In genomic region chr2:150610670-150611279, GRCh38 we compare ENCODE assay signal across 8 cellular contexts.
DNase-seq lines count a peak whose midpoint lies in the region; ATAC-seq, FAIRE-seq and TF ChIP-seq lines count a peak whose summit lies in the region.

No MANE protein-coding gene starts in this region.

- H3K27me3 Mint-ChIP-seq in mesothelial cell of epicardium (ENCODE audit: low read depth) = peaks cover 5% of the 10 kb centered on the region

- H3K36me3 ChIP-seq in GM12878 (ENCODE audit: control insufficient read depth in 2 of 2, insufficient read depth in 2 of 2, low read length in 1 of 2) = no peaks in the 10 kb centered on the region

- no peak overlapping the region for H3K4me2 ChIP-seq in GM12878 (ENCODE audit: control insufficient read depth, insufficient read depth)

- FAIRE-seq in GM12878 (lab: Jason Lieb, UNC) = no peak

- WGBS in GM12878 (ENCODE audit: insufficient coverage, insufficient replicate concordance, low lambda C conversion rate, missing lambda C conversion rate) = 32% methylated on average over 6 of the region's 6 CpGs

- TF ChIP-seq EP300 in GM12878 (IDR thresholded peaks at IDR 0.05; ENCODE audit: borderline replicate concordance in 1 of 2, control insufficient read depth in 1 of 2, low read depth in 2 of 2, low read length in 2 of 2) = no peak

- intact Hi-C loops in Right ventricle myocardium superior (cut with DNase I) (loop anchor here (5.0 kb wide), 2 partner anchors 188 to 1013 kb away; no protein-coding TSS in a partner anchor), Right ventricle myocardium inferior (cut with DNase I) (loop anchor here (1.0 to 10.0 kb wide), 4 partner anchors 124 to 1013 kb away; partner anchors contain the start of gene RND3), GM12878 (cut with micrococcal nuclease; ENCODE audit: unreplicated experiment) (loop anchor here (2.0 kb wide), 2 partner anchors 124 to 1014 kb away; partner anchors contain the start of gene RND3)

- no peaks in the 10 kb centered on the region for H3K9me3 Mint-ChIP-seq in mesothelial cell of epicardium

- SMC1A ChIA-PET in GM12878 (lab: Charles Lee; ENCODE audit: uncharacterized antibody, unreplicated experiment) = interaction anchor here (0.5 to 4.1 kb wide), 20 partner anchors 10 to 207 kb away, joined by 3 to 21 read pairs (median 4); no protein-coding TSS in a partner anchor

- no peak overlapping the region for H3K4me3 ChIP-seq in GM12878

- RAD21 ChIA-PET in GM12878 (lab: Charles Lee; ENCODE audit: unreplicated experiment) = interaction anchor here (0.6 to 3.1 kb wide), 10 partner anchors 10 to 1012 kb away, joined by 3 to 25 read pairs (median 6); no protein-coding TSS in a partner anchor

- no peak overlapping the region for H3K27ac Mint-ChIP-seq in mesothelial cell of epicardium

- peak; percentile 56 for ATAC-seq in Right ventricle myocardium superior (ENCODE audit: poor library complexity)
- no peak for ATAC-seq in Right ventricle myocardium inferior
- peak; percentile 85 for ATAC-seq in GM12878
- no peak for ATAC-seq in HG03097 (IDR thresholded peaks at IDR 0.05; ENCODE audit: low FRiP score, unreplicated experiment)
- ATAC-seq in GM21737 (IDR thresholded peaks at IDR 0.05; ENCODE audit: unreplicated experiment) = no peak

- no peaks in the 10 kb centered on the region; a peak in 1 of 4 replicates for H3K27me3 ChIP-seq in GM12878 (replicated peaks in 1 of 2; ENCODE audit: control insufficient read depth in 2 of 2, insufficient read depth in 2 of 2, low read length in 1 of 2)

- DNase-seq in Right ventricle myocardium superior = no peak
- DNase-seq in Right ventricle myocardium inferior (ENCODE audit: missing footprints) = no peak
- peak; percentile 43 for DNase-seq in HuH-7.5 (ENCODE audit: low spot score)
- no peak for DNase-seq in GM12878 (ENCODE audit: low read depth, low spot score)
- DNase-seq in mesothelial cell of epicardium (ENCODE audit: low spot score in 2 of 2, unreplicated experiment in 2 of 2) = no peak
- DNase-seq in activated gamma-delta T cell (lab: John Stamatoyannopoulos, UW) = no peak

- peaks cover 32% of the 10 kb centered on the region for H3K4me1 Mint-ChIP-seq in mesothelial cell of epicardium

- POLR2A ChIA-PET in GM12878 (lab: Charles Lee) = no interaction called here

- peak; percentile 55 for TF ChIP-seq RAD21 in GM12878 (IDR thresholded peaks at IDR 0.05; ENCODE audit: insufficient read depth, low read depth, low read length)

- H3K27ac ChIP-seq in GM12878 (ENCODE audit: control insufficient read depth, insufficient read depth) = no peak overlapping the region

- CTCF ChIA-PET in GM12878 (lab: Yijun Ruan, JAX) = interaction anchor here (0.8 to 3.2 kb wide), 21 partner anchors 10 to 1025 kb away, joined by 3 to 31 read pairs (median 3); no protein-coding TSS in a partner anchor

- TF ChIP-seq CTCF in GM12878 (IDR thresholded peaks at IDR 0.05 in 2 of 3, conservative IDR thresholded peaks at IDR 0.05 in 1 of 3; ENCODE audit: control insufficient read depth in 2 of 3, extremely low read depth in 1 of 3, insufficient read depth in 1 of 3, low read depth in 3 of 3, low read length in 3 of 3) (peak; percentile 30 to 52 (median 46); a peak in 4 of 6 replicates), mesothelial cell of epicardium (IDR thresholded peaks at IDR 0.05; ENCODE audit: unreplicated experiment) (peak; percentile 60)

- TF ChIP-seq POLR2A in GM12878 (IDR thresholded peaks at IDR 0.05; ENCODE audit: low read depth, low read length) = no peak

- no peaks in the 10 kb centered on the region for H3K36me3 Mint-ChIP-seq in mesothelial cell of epicardium

- no peak overlapping the region for H3K4me3 Mint-ChIP-seq in mesothelial cell of epicardium

- H3K9me3 ChIP-seq in GM12878 (replicated peaks; ENCODE audit: control insufficient read depth, insufficient read depth, low read length) = no peaks in the 10 kb centered on the region

- in situ Hi-C loops in GM12878 (cut with MboI) = loop anchor here (10.0 kb wide), 1 partner anchor 1016 kb away; no protein-coding TSS in a partner anchor

- H3K9ac ChIP-seq in GM12878 (ENCODE audit: control insufficient read depth, insufficient read depth, low read length) = no peak overlapping the region

- no peak overlapping the region for H2AFZ ChIP-seq in GM12878 (ENCODE audit: control insufficient read depth, low read depth, low read length)

- no peaks in the 10 kb centered on the region for H3K4me1 ChIP-seq in GM12878 (ENCODE audit: control insufficient read depth, insufficient read depth, low read length)

- no TSS peak for BruUV-seq in GM12878 (replicated peaks; lab: Mats Ljungman, UMichigan)

- H3K79me2 ChIP-seq in GM12878 (ENCODE audit: control insufficient read depth, insufficient read depth, low read length) = no peaks in the 10 kb centered on the region

- no peaks in the 10 kb centered on the region for H4K20me1 ChIP-seq in GM12878 (ENCODE audit: control insufficient read depth, insufficient read depth)

TF ChIP-seq in GM12878, 131 proteins besides CTCF, POLR2A, EP300 and RAD21 (continues in another document):
- no peak for TF ChIP-seq SIX5 (IDR thresholded peaks at IDR 0.05; ENCODE audit: low read depth, low read length, severe bottlenecking)
- TF ChIP-seq IKZF1 (conservative IDR thresholded peaks at IDR 0.05) = 0 out of 2 replicates have a peak, but pooled peaks have one; percentile 19
- no peak for TF ChIP-seq FOXM1 (IDR thresholded peaks at IDR 0.05; ENCODE audit: low read depth, low read length)
- TF ChIP-seq RBBP5 (conservative IDR thresholded peaks at IDR 0.05) = no peak
- TF ChIP-seq MAX (IDR thresholded peaks at IDR 0.05; ENCODE audit: low read depth, low read length) = no peak
- no peak for TF ChIP-seq YBX1 (IDR thresholded peaks at IDR 0.05)
- no peak for TF ChIP-seq HDGF (IDR thresholded peaks at IDR 0.05)
- no peak for TF ChIP-seq CHD2 (IDR thresholded peaks at IDR 0.05; ENCODE audit: borderline replicate concordance, low read depth, low read length)
- no peak for TF ChIP-seq CREB1 (IDR thresholded peaks at IDR 0.05; ENCODE audit: low read depth)
- TF ChIP-seq REST (IDR thresholded peaks at IDR 0.05; ENCODE audit: low read depth, low read length) = no peak
- no peak for TF ChIP-seq CEBPB (IDR thresholded peaks at IDR 0.05; ENCODE audit: borderline replicate concordance in 1 of 2, low read depth in 2 of 2, low read length in 2 of 2)
- no peak for TF ChIP-seq BACH1 (IDR thresholded peaks at IDR 0.05; ENCODE audit: borderline replicate concordance)
- no peak for TF ChIP-seq BMI1 (IDR thresholded peaks at IDR 0.05; ENCODE audit: borderline replicate concordance)
- peak; percentile 16 for TF ChIP-seq SKIL (IDR thresholded peaks at IDR 0.05; ENCODE audit: low read depth, poor library complexity, severe bottlenecking)
- TF ChIP-seq TCF3 (IDR thresholded peaks at IDR 0.05; ENCODE audit: borderline replicate concordance, insufficient read depth, low read depth, low read length) = no peak

Comparison
In these comparisons a context has a peak if more than half of its experiments do, and no peak if none do; other contexts are left out.
1. ATAC-seq: peak in Right ventricle myocardium superior (single experiment) and GM12878 (single experiment); none in Right ventricle myocardium inferior (single experiment), HG03097 (single experiment) and GM21737 (single experiment).